ENCODE assay signal across 8 cellular contexts in genomic region chr20:13638496-13639477, GRCh38. TPM values are rescaled to one million over a fixed set of nuclear protein-coding genes. Genes with fewer than 3 reads are reported as not detected.
DNase-seq lines count a peak whose midpoint lies in the region; ATAC-seq and TF ChIP-seq lines count a peak whose summit lies in the region.

TASP1 (minus strand) TSS chr20:13638932; CDS start chr20:13630078, 8,854 bp downstream.

- H3K9me3 ChIP-seq in SK-N-MC (ENCODE audit: low read depth, low read length) (no peaks in the 10 kb centered on the region), testis (no peaks in the 10 kb centered on the region)

- H3K36me3 ChIP-seq in SK-N-MC (ENCODE audit: insufficient read depth, low read length) (no peaks in the 10 kb centered on the region), testis (ENCODE audit: low read depth, missing control alignments) (no peaks in the 10 kb centered on the region)

- peak within 1 kb of the TSS; percentile 97 for H3K4me3 Mint-ChIP-seq in HFFc6
- peak within 1 kb of the TSS; percentile 94 for H3K4me3 Mint-ChIP-seq in activated naive CD4-positive, alpha-beta T cell treated with anti-CD3 and anti-CD28 coated beads, Interleukin-2, amount 50 U/mL, for 24 hours

- H3K4me1 ChIP-seq in testis: no peaks in the 10 kb centered on the region

- H3K4me3 ChIP-seq in NB4 (ENCODE audit: low read depth, low read length): peak within 1 kb of the TSS; percentile 78
- peak within 1 kb of the TSS; percentile 100 for H3K4me3 ChIP-seq in SK-N-MC
- H3K4me3 ChIP-seq in testis: peak within 1 kb of the TSS; percentile 92 to 98

- peaks cover 25% of the 10 kb centered on the region for H3K4me1 Mint-ChIP-seq in HFFc6 (ENCODE audit: low read depth)
- H3K4me1 Mint-ChIP-seq in activated naive CD4-positive, alpha-beta T cell treated with anti-CD3 and anti-CD28 coated beads, Interleukin-2, amount 50 U/mL, for 24 hours: peaks cover 28% of the 10 kb centered on the region

- H3K36me3 Mint-ChIP-seq in HFFc6 (ENCODE audit: low read depth): no peaks in the 10 kb centered on the region
- H3K36me3 Mint-ChIP-seq in activated naive CD4-positive, alpha-beta T cell treated with anti-CD3 and anti-CD28 coated beads, Interleukin-2, amount 50 U/mL, for 24 hours: no peaks in the 10 kb centered on the region

- H3K9ac ChIP-seq in SK-N-MC (ENCODE audit: insufficient read length): peak within 1 kb of the TSS; percentile 82

- no peaks in the 10 kb centered on the region for H3K9me3 Mint-ChIP-seq in HFFc6
- no peaks in the 10 kb centered on the region for H3K9me3 Mint-ChIP-seq in activated naive CD4-positive, alpha-beta T cell treated with anti-CD3 and anti-CD28 coated beads, Interleukin-2, amount 50 U/mL, for 24 hours

- no peaks in the 10 kb centered on the region for H3K27me3 ChIP-seq in testis

- 2% methylated on average over 19 to 59 of the region's 59 CpGs for WGBS in testis, 2 donors

- intact Hi-C loops in testis (cut with DNase I; ENCODE audit: low total_unique reads): no loop called here

- H3K27me3 Mint-ChIP-seq in HFFc6 (ENCODE audit: insufficient read depth): peaks cover 10% of the 10 kb centered on the region
- H3K27me3 Mint-ChIP-seq in activated naive CD4-positive, alpha-beta T cell treated with anti-CD3 and anti-CD28 coated beads, Interleukin-2, amount 50 U/mL, for 24 hours: peaks cover 2% of the 10 kb centered on the region

- peak; percentile 77 for TF ChIP-seq POLR2A in NB4 (IDR thresholded peaks at IDR 0.05; ENCODE audit: extremely low read depth, insufficient read length)
- TF ChIP-seq POLR2A in testis (IDR thresholded peaks at IDR 0.05): no peak

- DNase-seq in GM04504 (ENCODE audit: low read depth) (peak; percentile 88), HFFc6 (peak; percentile 92), NB4 (ENCODE audit: low read depth) (peak; percentile 95), SK-N-MC (ENCODE audit: low read depth, low spot score) (peak; percentile 50), glomerular endothelial cell (ENCODE audit: extremely low read depth, low read depth, low spot score) (peak; percentile 61), omental fat pad (ENCODE audit: low spot score) (peak; percentile 92), testis (peak; percentile 99)

- H3K27ac ChIP-seq in SK-N-MC: no peak within 1 kb of the TSS
- H3K27ac ChIP-seq in testis: peak within 1 kb of the TSS; percentile 71 to 82

- TF ChIP-seq CTCF in HFFc6 (IDR thresholded peaks at IDR 0.05): no peak; the same call in 1 of the 2 replicates
- TF ChIP-seq CTCF in NB4 (IDR thresholded peaks at IDR 0.05; ENCODE audit: low read depth, low read length): no peak
- TF ChIP-seq CTCF in omental fat pad (IDR thresholded peaks at IDR 0.05): no peak
- no peak for TF ChIP-seq CTCF in testis (IDR thresholded peaks at IDR 0.05)

- peak within 1 kb of the TSS; percentile 94 for H3K27ac Mint-ChIP-seq in HFFc6
- H3K27ac Mint-ChIP-seq in activated naive CD4-positive, alpha-beta T cell treated with anti-CD3 and anti-CD28 coated beads, Interleukin-2, amount 50 U/mL, for 24 hours: peak within 1 kb of the TSS; percentile 85

- ATAC-seq in omental fat pad (ENCODE audit: low FRiP score): peak; percentile 99

RNA-seq across cellular contexts. Expression of gene TASP1, which starts in this region (rescaled TPM):
- 1 to 10 TPM; 5.2 to 6.4 (median 6.0) TPM for total RNA-seq in HFFc6 (2021; fragmentation: NEBNext Ultra II Directional; extraction: Animal tissue kit (Norgen Biotek cat#: 25700))
- 4.6 and 5.1 TPM in 2 replicates for total RNA-seq in glomerular endothelial cell
- total RNA-seq in omental fat pad: 10 to 100 TPM in 3 of 4 donors, 1 to 10 TPM in 1; 8.0 to 12.8 (median 11.1) TPM
- 10 to 100 TPM; 13.1 to 14.4 TPM for total RNA-seq in testis
- polyA plus RNA-seq in testis (ENCODE audit: insufficient read depth, low read depth, low replicate concordance): 10.5 TPM
